Comparison of ENCODE assay signal across 1 cellular context in genomic region chr22:29225422-29226090, GRCh38.
TF ChIP-seq lines count a peak whose summit lies in the region.

No MANE protein-coding gene starts in this region.

TF ChIP-seq in IMR-90, 13 proteins besides CTCF, POLR2A, EP300 and RAD21 (continued from another document):
- TF ChIP-seq ELK1 (IDR thresholded peaks at IDR 0.05; ENCODE audit: borderline replicate concordance, low read depth, low read length) (no peak), CHD1 (IDR thresholded peaks at IDR 0.05; ENCODE audit: low read depth, low read length) (no peak), RCOR1 (IDR thresholded peaks at IDR 0.05; ENCODE audit: insufficient replicate concordance, low read length) (no peak)
